Comparison of ENCODE assay signal across 11 cellular contexts in the genomic region with DNA sequence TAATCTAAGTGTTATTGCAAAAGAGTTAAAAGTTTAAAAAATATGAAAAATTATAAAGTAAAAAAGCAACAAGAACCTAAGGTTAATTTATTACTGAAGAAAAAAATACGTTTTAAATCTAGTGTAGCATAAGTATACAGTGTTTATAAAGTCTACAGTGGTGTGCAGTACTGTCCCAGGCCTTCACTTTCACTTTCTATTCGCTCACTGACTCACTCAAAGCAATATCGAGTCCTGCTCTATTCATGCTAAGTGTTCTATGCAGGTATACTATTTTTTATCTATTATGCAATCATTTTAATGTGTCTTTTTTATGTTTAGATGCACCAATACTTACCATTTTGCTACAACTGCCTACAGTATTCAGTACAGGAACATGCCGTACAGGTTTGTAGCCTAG.
DNase-seq lines count a peak whose midpoint lies in the region; ATAC-seq and TF ChIP-seq lines count a peak whose summit lies in the region.
"Had no signal": no experiment of that assay in that cellular context is flagged by ENCODE, and none has a peak within 500 bp of the region (broad histone marks: within the 10 kb centered on the region; RNA-seq: fewer than 3 reads in every experiment).

No MANE protein-coding gene starts in this region.

- H3K4me1 ChIP-seq in PC-9 (replicated peaks; ENCODE audit: insufficient read depth): 0 out of 2 replicates have a peak, but pooled peaks cover 5% of the 10 kb centered on the region
- H3K4me1 ChIP-seq: vagina had no signal

- CTCF ChIA-PET in PC-9 (lab: Charles Lee): no interaction called here

- 0 out of 2 replicates have a peak overlapping the region, but pooled peaks have one; percentile 61 for H2AFZ ChIP-seq in PC-9

- no peak overlapping the region for H3K27ac ChIP-seq in PC-9
- H3K27ac ChIP-seq: vagina had no signal

- peak overlapping the region; percentile 70 for H3K4me2 ChIP-seq in PC-9

- H3K9me3 ChIP-seq in PC-9 (ENCODE audit: insufficient read depth, low read depth): no peaks in the 10 kb centered on the region
- H3K9me3 ChIP-seq: vagina had no signal

- POLR2A ChIA-PET in PC-9 (lab: Charles Lee; ENCODE audit: unreplicated experiment): no interaction called here

- H3K4me3 ChIP-seq in PC-9: peak overlapping the region; percentile 35; the same call in 1 of the 2 replicates
- H3K4me3 ChIP-seq: vagina had no signal

- H3K36me3 ChIP-seq in PC-9 (ENCODE audit: low read depth): no peaks in the 10 kb centered on the region
- H3K36me3 ChIP-seq: vagina had no signal

- no peak for TF ChIP-seq CTCF in PC-9 (conservative IDR thresholded peaks at IDR 0.05)

- H3K79me2 ChIP-seq in PC-9 (ENCODE audit: low read depth): no peaks in the 10 kb centered on the region

- no peaks in the 10 kb centered on the region for H3K27me3 ChIP-seq in PC-9 (ENCODE audit: insufficient read depth, low read depth)
- H3K27me3 ChIP-seq: vagina had no signal

- no TSS peak for BruUV-seq in PC-9 (replicated peaks; lab: Mats Ljungman, UMichigan)

- H4K20me1 ChIP-seq in PC-9 (ENCODE audit: insufficient read depth): no peaks in the 10 kb centered on the region

- no peaks in the 10 kb centered on the region for H3F3A ChIP-seq in PC-9 (ENCODE audit: insufficient read depth, low read depth)

- ATAC-seq in GM21367 (IDR thresholded peaks at IDR 0.05; ENCODE audit: unreplicated experiment) (peak; percentile 75), HG03103 (IDR thresholded peaks at IDR 0.05; ENCODE audit: low read depth, unreplicated experiment) (peak; percentile 55)
- ATAC-seq: left cardiac atrium had no signal

- intact Hi-C loops in PC-9 (cut with micrococcal nuclease; ENCODE audit: unreplicated experiment): no loop called here

- H3K9me2 ChIP-seq in PC-9 (ENCODE audit: insufficient read depth): no peaks in the 10 kb centered on the region

- peak; percentile 20 for DNase-seq in ELR (ENCODE audit: low read depth)
- DNase-seq in PC-9: no peak
- no peak for DNase-seq in activated CD4-positive, alpha-beta T cell treated with anti-CD3 and anti-CD28 coated beads, Interleukin-2, amount 50 U/mL, for 1 hour
- no peak for DNase-seq in DMS 273 (lab: John Stamatoyannopoulos, UW; ENCODE audit: unreplicated experiment)
- DNase-seq in stimulated activated CD4-positive, alpha-beta T cell treated with anti-CD3 and anti-CD28 coated beads, Interleukin-4, amount 100 ng/mL, for 1 hour: no peak
- no peak for DNase-seq in SKM-1 (lab: John Stamatoyannopoulos, UW; ENCODE audit: unreplicated experiment)
- DNase-seq: KG1, left cardiac atrium had no signal
